ENCODE assay signal across 9 cellular contexts in genomic region chr10:12130237-12130872, GRCh38. TPM values are rescaled to one million over a fixed set of nuclear protein-coding genes. Genes with fewer than 3 reads are reported as not detected.
DNase-seq lines count a peak whose midpoint lies in the region; ATAC-seq, FAIRE-seq and TF ChIP-seq lines count a peak whose summit lies in the region.
"Had no signal": no experiment of that assay in that cellular context is flagged by ENCODE, and none has a peak within 500 bp of the region (broad histone marks: within the 10 kb centered on the region; RNA-seq: fewer than 3 reads in every experiment).

No MANE protein-coding gene starts in this region.

- no peaks in the 10 kb centered on the region for H3K27me3 ChIP-seq in bronchial epithelial cell (ENCODE audit: control insufficient read depth, insufficient read depth, low read length)
- no peaks in the 10 kb centered on the region for H3K27me3 ChIP-seq in small intestine (ENCODE audit: control insufficient read depth in 2 of 2, insufficient read depth in 2 of 2, low read length in 2 of 2)

- H3K27ac ChIP-seq in small intestine (ENCODE audit: low read depth in 1 of 2, low read length in 1 of 2) = no peak overlapping the region

- no peaks in the 10 kb centered on the region for H3K9me3 ChIP-seq in small intestine (ENCODE audit: control insufficient read depth, low read depth)

- peak; percentile 32 for ATAC-seq in GM21515 (IDR thresholded peaks at IDR 0.05; ENCODE audit: unreplicated experiment)

- FAIRE-seq in bronchial epithelial cell (lab: Jason Lieb, UNC) (no peak), small intestine (lab: Jason Lieb, UNC) (no peak)
- FAIRE-seq: A204.1 had no signal

- 29 to 32% (median 32%) methylated on average over 11 of the region's 11 CpGs for WGBS in small intestine, 3 donors

- peaks cover 0 to 3% of the 10 kb centered on the region in 2 donors for H3K4me1 ChIP-seq in small intestine (ENCODE audit: control insufficient read depth in 2 of 2, insufficient read depth in 1 of 2, low read depth in 1 of 2, low read length in 1 of 2)

- peak; percentile 33 for TF ChIP-seq CTCF in bronchial epithelial cell (IDR thresholded peaks at IDR 0.05; ENCODE audit: insufficient read depth, low read length, severe bottlenecking)

- H3K36me3 ChIP-seq in bronchial epithelial cell (ENCODE audit: control insufficient read depth, insufficient read depth, low read length) = peaks cover 1% of the 10 kb centered on the region
- H3K36me3 ChIP-seq in small intestine (ENCODE audit: control insufficient read depth in 2 of 2, insufficient read depth in 2 of 2, low read length in 2 of 2) = peaks cover 0 to 2% of the 10 kb centered on the region in 2 donors

- peak overlapping the region; percentile 85 for H3K4me3 ChIP-seq in bronchial epithelial cell (ENCODE audit: low read depth, low read length)
- H3K4me3 ChIP-seq in small intestine (ENCODE audit: low read depth in 1 of 2, low read length in 2 of 2) = peak overlapping the region; percentile 66 to 98

- DNase-seq in DMS79 treated with DMSO at 0.1 percent for 48 hours (lab: John Stamatoyannopoulos, UW) (peak; percentile 24), DMS79 (lab: John Stamatoyannopoulos, UW) (no peak), KG1 (lab: John Stamatoyannopoulos, UW) (peak; percentile 56), SK-N-DZ (ENCODE audit: low spot score) (peak; percentile 86), bronchial epithelial cell (ENCODE audit: low read depth) (peak; percentile 70), iPS-NIHi7 (ENCODE audit: extremely low spot score) (peak; percentile 60), small intestine (peak; percentile 17)

RNA-seq across cellular contexts. Expression of gene SEC61A2, which starts 0.9 kb away (rescaled TPM):
- 37.0 and 39.4 TPM in 2 replicates for polyA plus RNA-seq in SK-N-DZ (2014; cell fraction: cytosol; rRNA removed)
- polyA plus RNA-seq in SK-N-DZ (2014; cell fraction: nucleus; rRNA removed) = 19.9 and 21.1 TPM in 2 replicates
- total RNA-seq in bronchial epithelial cell = 7.4 and 9.5 TPM in 2 replicates
- 1 to 10 TPM; 1.4 to 3.3 (median 2.2) TPM for polyA plus RNA-seq in small intestine
